Comparison of ENCODE assay signal across 25 cellular contexts in genomic region chr1:15039017-15039648, GRCh38.
"Had no signal": no experiment of that assay in that cellular context is flagged by ENCODE, and none has a peak within 500 bp of the region (broad histone marks: within the 10 kb centered on the region; RNA-seq: fewer than 3 reads in every experiment).

No MANE protein-coding gene starts in this region.

- H3K9me3 ChIP-seq: colonic mucosa, esophagus squamous epithelium, gastrocnemius medialis, heart right ventricle, lower lobe of right lung, mucosa of descending colon had no signal

- H3K4me1 ChIP-seq: colonic mucosa, esophagus squamous epithelium, gastrocnemius medialis, heart right ventricle, lower lobe of right lung had no signal

- ATAC-seq: effector memory CD8-positive, alpha-beta T cell; esophagus mucosa; gastrocnemius medialis; heart right ventricle; left colon; left lobe of liver; left ventricle myocardium superior; lower lobe of right lung; mucosa of descending colon; naive thymus-derived CD4-positive, alpha-beta T cell had no signal

- H3K27ac ChIP-seq: colonic mucosa, epithelial cell of prostate, esophagus squamous epithelium, gastrocnemius medialis, heart right ventricle, lower lobe of right lung had no signal

- H3K27me3 ChIP-seq: colonic mucosa, esophagus squamous epithelium, gastrocnemius medialis, heart right ventricle had no signal

- DNase-seq: colonic mucosa; cortex of kidney; effector CD8-positive, alpha-beta T cell; effector memory CD8-positive, alpha-beta T cell; endodermal cell; esophagus squamous epithelium; foreskin fibroblast; gastrocnemius medialis; glutamatergic neuron; head of caudate nucleus; heart right ventricle; hippocampal formation; kidney glomerular epithelial cell; left colon; left ventricle myocardium superior; lower lobe of right lung; mesenchymal stem cell; mucosa of descending colon; naive thymus-derived CD4-positive, alpha-beta T cell had no signal

- H3K36me3 ChIP-seq: colonic mucosa, gastrocnemius medialis had no signal

- FAIRE-seq: endometrium, islet of Langerhans, keratinocyte had no signal

- H3K4me3 ChIP-seq: colonic mucosa, esophagus squamous epithelium, gastrocnemius medialis, heart right ventricle, lower lobe of right lung, mucosa of descending colon had no signal
